In genomic region chr13:43584711-43585110, GRCh38 we compare ENCODE assay signal across 23 cellular contexts.
"Had no signal": no experiment of that assay in that cellular context is flagged by ENCODE, and none has a peak within 500 bp of the region (broad histone marks: within the 10 kb centered on the region; RNA-seq: fewer than 3 reads in every experiment).

No MANE protein-coding gene starts in this region.

- H3K9me3 Mint-ChIP-seq: effector memory CD8-positive, alpha-beta T cell; natural killer cell; stimulated activated naive B cell treated with anti-CD40 and anti-IgM and Interleukin-4, amounts not matched to agents 10 μg/mL and 1 μg/mL and 100 μg/mL, for 72 hours; stimulated activated naive CD8-positive, alpha-beta T cell treated with anti-CD3 and anti-CD28 coated beads, Interleukin-15, Interleukin-2, amounts not matched to agents 100 ng/mL and 50 ng/mL, for 24 hours had no signal

- H3K36me3 ChIP-seq: lower lobe of right lung, pancreas, right lobe of liver, thoracic aorta, tibial nerve, upper lobe of left lung had no signal

- DNase-seq: cortex of kidney; effector memory CD8-positive, alpha-beta T cell; erythroblast; head of caudate nucleus; left ventricle myocardium superior; lower lobe of right lung; natural killer cell; occipital lobe; pancreas; retina; right lobe of liver; small intestine; stimulated activated CD4-positive, alpha-beta T cell treated with anti-CD3 and anti-CD28 coated beads, Interleukin-15, amount 100 ng/mL, for 24 hours; stimulated activated CD4-positive, alpha-beta T cell treated with anti-CD3 and anti-CD28 coated beads, Interleukin-2, amount 100 ng/mL, for 48 hours; stimulated activated naive B cell treated with anti-CD40 and anti-IgM and Interleukin-4, amounts not matched to agents 10 μg/mL and 1 μg/mL and 100 μg/mL, for 72 hours; upper lobe of left lung had no signal

- H3K4me1 Mint-ChIP-seq: natural killer cell; stimulated activated naive B cell treated with anti-CD40 and anti-IgM and Interleukin-4, amounts not matched to agents 10 μg/mL and 1 μg/mL and 100 μg/mL, for 72 hours had no signal

- H3K27ac Mint-ChIP-seq: effector memory CD8-positive, alpha-beta T cell; natural killer cell; stimulated activated naive B cell treated with anti-CD40 and anti-IgM and Interleukin-4, amounts not matched to agents 10 μg/mL and 1 μg/mL and 100 μg/mL, for 72 hours; stimulated activated naive CD8-positive, alpha-beta T cell treated with anti-CD3 and anti-CD28 coated beads, Interleukin-15, Interleukin-2, amounts not matched to agents 100 ng/mL and 50 ng/mL, for 24 hours had no signal

- H3K27me3 Mint-ChIP-seq: stimulated activated naive B cell treated with anti-CD40 and anti-IgM and Interleukin-4, amounts not matched to agents 10 μg/mL and 1 μg/mL and 100 μg/mL, for 72 hours had no signal

- FAIRE-seq: endometrium, frontal cortex, keratinocyte, pancreas, small intestine, urothelium cell line had no signal

- H3K4me3 ChIP-seq: lower lobe of right lung, pancreas, right lobe of liver, thoracic aorta, tibial nerve, upper lobe of left lung had no signal

- H3K4me3 Mint-ChIP-seq: effector memory CD8-positive, alpha-beta T cell; natural killer cell; stimulated activated naive B cell treated with anti-CD40 and anti-IgM and Interleukin-4, amounts not matched to agents 10 μg/mL and 1 μg/mL and 100 μg/mL, for 72 hours; stimulated activated naive CD8-positive, alpha-beta T cell treated with anti-CD3 and anti-CD28 coated beads, Interleukin-15, Interleukin-2, amounts not matched to agents 100 ng/mL and 50 ng/mL, for 24 hours had no signal

- H3K36me3 Mint-ChIP-seq: natural killer cell; stimulated activated naive B cell treated with anti-CD40 and anti-IgM and Interleukin-4, amounts not matched to agents 10 μg/mL and 1 μg/mL and 100 μg/mL, for 72 hours had no signal

- H3K27me3 ChIP-seq: pancreas, right lobe of liver, tibial nerve, upper lobe of left lung had no signal

- ATAC-seq: effector memory CD8-positive, alpha-beta T cell; left ventricle myocardium superior; lower lobe of right lung; natural killer cell; pancreas; right lobe of liver; stimulated activated naive B cell treated with anti-CD40 and anti-IgM and Interleukin-4, amounts not matched to agents 10 μg/mL and 1 μg/mL and 100 μg/mL, for 72 hours had no signal
